In genomic region chr3:47013231-47013630, GRCh38 we compare ENCODE assay signal across 25 cellular contexts. TPM values are rescaled to one million over a fixed set of nuclear protein-coding genes. Genes with fewer than 3 reads are reported as not detected.
A peak's percentile ranks its signal among the peaks of the same experiment; 100 is the strongest.
DNase-seq lines count a peak whose midpoint lies in the region; ATAC-seq and TF ChIP-seq lines count a peak whose summit lies in the region.
"Had no signal": no experiment of that assay in that cellular context is flagged by ENCODE, and none has a peak within 500 bp of the region (broad histone marks: within the 10 kb centered on the region; RNA-seq: fewer than 3 reads in every experiment).

No MANE protein-coding gene starts in this region.

- no peak for TF ChIP-seq CTCF in RWPE1 (conservative IDR thresholded peaks at IDR 0.05; ENCODE audit: low read depth)

- H3K27ac ChIP-seq in RWPE1 = peak overlapping the region; percentile 12; the same call in 1 of the 2 replicates
- H3K27ac ChIP-seq: A549, hepatocyte, lower lobe of right lung, ovary, SJSA1 had no signal

- no peak for ATAC-seq in activated CD8-positive, alpha-beta memory T cell treated with anti-CD3 and anti-CD28 coated beads, Interleukin-2, amount 10 ng/mL, durations not matched to agents 7 days and 5 days
- ATAC-seq in naive thymus-derived CD8-positive, alpha-beta T cell = no peak
- ATAC-seq in stimulated activated naive B cell treated with anti-CD40 and anti-IgM and Interleukin-4, amounts not matched to agents 10 μg/mL and 1 μg/mL and 100 μg/mL, for 72 hours (replicated peaks) = no peak
- ATAC-seq: GM12878, lower lobe of right lung had no signal

- H3K36me3 Mint-ChIP-seq in activated CD8-positive, alpha-beta memory T cell treated with anti-CD3 and anti-CD28 coated beads, Interleukin-2, amount 10 ng/mL, durations not matched to agents 7 days and 5 days = peaks cover 8% of the 10 kb centered on the region
- H3K36me3 Mint-ChIP-seq in naive thymus-derived CD8-positive, alpha-beta T cell = peaks cover 0 to 40% (median 0%) of the 10 kb centered on the region in 3 donors
- H3K36me3 Mint-ChIP-seq in stimulated activated naive B cell treated with anti-CD40 and anti-IgM and Interleukin-4, amounts not matched to agents 10 μg/mL and 1 μg/mL and 100 μg/mL, for 72 hours = peaks cover 25 to 37% of the 10 kb centered on the region in 2 donors

- H3K27ac Mint-ChIP-seq in activated CD8-positive, alpha-beta memory T cell treated with anti-CD3 and anti-CD28 coated beads, Interleukin-2, amount 10 ng/mL, durations not matched to agents 7 days and 5 days = no peak overlapping the region
- H3K27ac Mint-ChIP-seq in naive thymus-derived CD8-positive, alpha-beta T cell = peak overlapping the region in 9 of 10 donors; percentile 36 to 89 (median 61)
- H3K27ac Mint-ChIP-seq in stimulated activated naive B cell treated with anti-CD40 and anti-IgM and Interleukin-4, amounts not matched to agents 10 μg/mL and 1 μg/mL and 100 μg/mL, for 72 hours = peak overlapping the region; percentile 85
- H3K27ac Mint-ChIP-seq: dendritic cell treated with granulocyte-macrophage colony-stimulating factor and Interleukin-4, amounts not matched to agents 40 ng/mL and 50 ng/mL, for 4 days had no signal

- H3K4me1 Mint-ChIP-seq in activated CD8-positive, alpha-beta memory T cell treated with anti-CD3 and anti-CD28 coated beads, Interleukin-2, amount 10 ng/mL, durations not matched to agents 7 days and 5 days = peaks cover 63% of the 10 kb centered on the region
- H3K4me1 Mint-ChIP-seq in naive thymus-derived CD8-positive, alpha-beta T cell = peaks cover 9 to 44% (median 29%) of the 10 kb centered on the region in 4 donors
- H3K4me1 Mint-ChIP-seq in stimulated activated naive B cell treated with anti-CD40 and anti-IgM and Interleukin-4, amounts not matched to agents 10 μg/mL and 1 μg/mL and 100 μg/mL, for 72 hours = peaks cover 24 to 33% of the 10 kb centered on the region in 2 donors

- POLR2A ChIA-PET in RWPE1 (lab: Yijun Ruan, JAX; ENCODE audit: low non-redundant PET) = no interaction called here
- POLR2A ChIA-PET in naive thymus-derived CD8-positive, alpha-beta T cell (lab: Charles Lee) = no interaction called here

- H3K9me3 Mint-ChIP-seq in activated CD8-positive, alpha-beta memory T cell treated with anti-CD3 and anti-CD28 coated beads, Interleukin-2, amount 10 ng/mL, durations not matched to agents 7 days and 5 days (ENCODE audit: low read depth) = no peaks in the 10 kb centered on the region
- H3K9me3 Mint-ChIP-seq in naive thymus-derived CD8-positive, alpha-beta T cell = no peaks in the 10 kb centered on the region
- no peaks in the 10 kb centered on the region for H3K9me3 Mint-ChIP-seq in stimulated activated naive B cell treated with anti-CD40 and anti-IgM and Interleukin-4, amounts not matched to agents 10 μg/mL and 1 μg/mL and 100 μg/mL, for 72 hours
- H3K9me3 Mint-ChIP-seq: dendritic cell treated with granulocyte-macrophage colony-stimulating factor and Interleukin-4, amounts not matched to agents 40 ng/mL and 50 ng/mL, for 4 days; naive B cell; T-helper 1 cell treated with Interleukin-12 subunit alpha and Interleukin-12 subunit beta and Interleukin-4 antibody, amounts not matched to agents 30 μg/mL and 1 μg/mL, for 36 hours had no signal

- no peaks in the 10 kb centered on the region for H3K27me3 Mint-ChIP-seq in activated CD8-positive, alpha-beta memory T cell treated with anti-CD3 and anti-CD28 coated beads, Interleukin-2, amount 10 ng/mL, durations not matched to agents 7 days and 5 days
- no peaks in the 10 kb centered on the region for H3K27me3 Mint-ChIP-seq in naive thymus-derived CD8-positive, alpha-beta T cell
- no peaks in the 10 kb centered on the region for H3K27me3 Mint-ChIP-seq in stimulated activated naive B cell treated with anti-CD40 and anti-IgM and Interleukin-4, amounts not matched to agents 10 μg/mL and 1 μg/mL and 100 μg/mL, for 72 hours
- H3K27me3 Mint-ChIP-seq: dendritic cell treated with granulocyte-macrophage colony-stimulating factor and Interleukin-4, amounts not matched to agents 40 ng/mL and 50 ng/mL, for 4 days; naive B cell had no signal

- CTCF ChIA-PET in activated CD8-positive, alpha-beta memory T cell treated with anti-CD3 and anti-CD28 coated beads, Interleukin-2, amount 10 ng/mL, durations not matched to agents 7 days and 5 days (lab: Charles Lee) = interaction anchor here (1.2 kb wide), 1 partner anchor 16 kb away, joined by 3 read pairs; no protein-coding TSS in a partner anchor
- CTCF ChIA-PET in RWPE1 (lab: Yijun Ruan, JAX) = no interaction called here

- DNase-seq in activated CD8-positive, alpha-beta memory T cell treated with anti-CD3 and anti-CD28 coated beads for 24 hours = peak; percentile 51
- no peak for DNase-seq in activated CD8-positive, alpha-beta memory T cell treated with anti-CD3 and anti-CD28 coated beads, Interleukin-2, amount 10 ng/mL, durations not matched to agents 7 days and 5 days
- DNase-seq in RWPE1 (ENCODE audit: low spot score) (no peak), A172 (ENCODE audit: low spot score) (no peak), amniotic stem cell (lab: John Stamatoyannopoulos, UW) (no peak), NCI-H2227 (lab: John Stamatoyannopoulos, UW; ENCODE audit: unreplicated experiment) (no peak)
- DNase-seq in naive thymus-derived CD8-positive, alpha-beta T cell = no peak
- no peak for DNase-seq in stimulated activated naive B cell treated with anti-CD40 and anti-IgM and Interleukin-4, amounts not matched to agents 10 μg/mL and 1 μg/mL and 100 μg/mL, for 72 hours
- DNase-seq: activated effector memory CD4-positive, alpha-beta T cell treated with Interleukin-2 at 50 U/mL for 16 hours; DMS153; GOT3; lower lobe of right lung; midbrain; naive B cell; NCI-H510A; RPMI8226; stimulated activated CD4-positive, alpha-beta T cell treated with anti-CD3 and anti-CD28 coated beads, Interleukin-15, amount 100 ng/mL, for 24 hours; stimulated activated naive CD4-positive, alpha-beta T cell treated with Interleukin-2 at 50 U/mL for 16 hours had no signal

- H3K4me3 Mint-ChIP-seq in activated CD8-positive, alpha-beta memory T cell treated with anti-CD3 and anti-CD28 coated beads, Interleukin-2, amount 10 ng/mL, durations not matched to agents 7 days and 5 days = no peak overlapping the region
- peak overlapping the region in 1 of 10 donors; percentile 34 for H3K4me3 Mint-ChIP-seq in naive thymus-derived CD8-positive, alpha-beta T cell
- H3K4me3 Mint-ChIP-seq in stimulated activated naive B cell treated with anti-CD40 and anti-IgM and Interleukin-4, amounts not matched to agents 10 μg/mL and 1 μg/mL and 100 μg/mL, for 72 hours = no peak overlapping the region
- H3K4me3 Mint-ChIP-seq: dendritic cell treated with granulocyte-macrophage colony-stimulating factor and Interleukin-4, amounts not matched to agents 40 ng/mL and 50 ng/mL, for 4 days; T-helper 1 cell treated with Interleukin-12 subunit alpha and Interleukin-12 subunit beta and Interleukin-4 antibody, amounts not matched to agents 30 μg/mL and 1 μg/mL, for 36 hours had no signal

RNA-seq across cellular contexts. Expression of gene NBEAL2, which starts 33.8 kb away (rescaled TPM):
- 100 to 1,000 TPM; 164 to 262 TPM for total RNA-seq in activated CD8-positive, alpha-beta memory T cell treated with anti-CD3 and anti-CD28 coated beads, Interleukin-2, amount 10 ng/mL, durations not matched to agents 7 days and 5 days
- total RNA-seq in naive thymus-derived CD8-positive, alpha-beta T cell = 10 to 100 TPM; 40.7 to 46.0 TPM
- 1 to 10 TPM in 2 of 3 donors, under 1 TPM in 1; 0.89 to 2.8 (median 1.9) TPM for polyA plus RNA-seq in naive thymus-derived CD8-positive, alpha-beta T cell
- 10.9 and 13.9 TPM in 2 replicates for total RNA-seq in A172 (2014; rRNA removed; shearing (Covaris generic))

RNA-seq across cellular contexts. Expression of gene CCDC12, which starts 36.7 kb away (rescaled TPM):
- total RNA-seq in activated CD8-positive, alpha-beta memory T cell treated with anti-CD3 and anti-CD28 coated beads, Interleukin-2, amount 10 ng/mL, durations not matched to agents 7 days and 5 days = 10 to 100 TPM; 65.9 to 72.7 TPM
- 10 to 100 TPM; 58.8 to 59.5 TPM for total RNA-seq in naive thymus-derived CD8-positive, alpha-beta T cell
- polyA plus RNA-seq in naive thymus-derived CD8-positive, alpha-beta T cell = 100 to 1,000 TPM in 2 of 3 donors, 10 to 100 TPM in 1; 81.9 to 106 (median 106) TPM
- 21.1 and 32.5 TPM in 2 replicates for total RNA-seq in A172 (2014; rRNA removed; shearing (Covaris generic))
